Comparison of ENCODE assay signal across 1 cellular context in genomic region chr20:33023439-33024262, GRCh38.
A peak's percentile ranks its signal among the peaks of the same experiment; 100 is the strongest.
TF ChIP-seq lines count a peak whose summit lies in the region.

No MANE protein-coding gene starts in this region.

TF ChIP-seq in HepG2, 621 proteins besides CTCF, POLR2A, EP300 and RAD21 (continues in another document):
- peak; percentile 5 for TF ChIP-seq POLR2AphosphoS5 (IDR thresholded peaks at IDR 0.05; ENCODE audit: low read depth, low read length)
- TF ChIP-seq AGO2 (optimal IDR thresholded peaks at IDR 0.05; ENCODE audit: low read depth, low read length), result peak; percentile 25
- TF ChIP-seq, protein P1, sequence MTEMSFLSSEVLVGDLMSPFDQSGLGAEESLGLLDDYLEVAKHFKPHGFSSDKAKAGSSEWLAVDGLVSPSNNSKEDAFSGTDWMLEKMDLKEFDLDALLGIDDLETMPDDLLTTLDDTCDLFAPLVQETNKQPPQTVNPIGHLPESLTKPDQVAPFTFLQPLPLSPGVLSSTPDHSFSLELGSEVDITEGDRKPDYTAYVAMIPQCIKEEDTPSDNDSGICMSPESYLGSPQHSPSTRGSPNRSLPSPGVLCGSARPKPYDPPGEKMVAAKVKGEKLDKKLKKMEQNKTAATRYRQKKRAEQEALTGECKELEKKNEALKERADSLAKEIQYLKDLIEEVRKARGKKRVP (CRISPR knock-in tag; IDR thresholded peaks at IDR 0.05), result 0 out of 4 replicates have a peak, but pooled peaks of 1 of the 2 experiments have one; percentile 25
- no peak for TF ChIP-seq GFI1 (CRISPR knock-in tag; IDR thresholded peaks at IDR 0.05; ENCODE audit: borderline replicate concordance)
- no peak for TF ChIP-seq TFAP4 (IDR thresholded peaks at IDR 0.05; ENCODE audit: borderline replicate concordance, low read depth)
- no peak for TF ChIP-seq MAZ (IDR thresholded peaks at IDR 0.05; ENCODE audit: borderline replicate concordance, low read depth, low read length)
- TF ChIP-seq MAZ (CRISPR knock-in tag; IDR thresholded peaks at IDR 0.05; ENCODE audit: low read depth), result 0 out of 2 replicates have a peak, but pooled peaks have one; percentile 39
- peak; percentile 89; the same call in 1 of the 2 replicates for TF ChIP-seq PAF1 (CRISPR knock-in tag; IDR thresholded peaks at IDR 0.05)
- TF ChIP-seq MEIS2 (CRISPR knock-in tag; IDR thresholded peaks at IDR 0.05), result peak; percentile 65; the same call in 1 of the 2 replicates
- TF ChIP-seq ZNF788 (CRISPR knock-in tag; IDR thresholded peaks at IDR 0.05; ENCODE audit: borderline replicate concordance), result peak; percentile 41; the same call in 1 of the 2 replicates
- no peak for TF ChIP-seq ZNF816 (CRISPR knock-in tag; IDR thresholded peaks at IDR 0.05; ENCODE audit: borderline replicate concordance)
- no peak for TF ChIP-seq JDP2 (CRISPR knock-in tag; IDR thresholded peaks at IDR 0.05; ENCODE audit: borderline replicate concordance)
- TF ChIP-seq SMYD3 (CRISPR knock-in tag; IDR thresholded peaks at IDR 0.05), result 0 out of 2 replicates have a peak, but pooled peaks have one; percentile 11
- TF ChIP-seq HNRNPL (IDR thresholded peaks at IDR 0.05; ENCODE audit: low read depth, low read length), result 0 out of 2 replicates have a peak, but pooled peaks have one; percentile 56
- TF ChIP-seq, protein P2, sequence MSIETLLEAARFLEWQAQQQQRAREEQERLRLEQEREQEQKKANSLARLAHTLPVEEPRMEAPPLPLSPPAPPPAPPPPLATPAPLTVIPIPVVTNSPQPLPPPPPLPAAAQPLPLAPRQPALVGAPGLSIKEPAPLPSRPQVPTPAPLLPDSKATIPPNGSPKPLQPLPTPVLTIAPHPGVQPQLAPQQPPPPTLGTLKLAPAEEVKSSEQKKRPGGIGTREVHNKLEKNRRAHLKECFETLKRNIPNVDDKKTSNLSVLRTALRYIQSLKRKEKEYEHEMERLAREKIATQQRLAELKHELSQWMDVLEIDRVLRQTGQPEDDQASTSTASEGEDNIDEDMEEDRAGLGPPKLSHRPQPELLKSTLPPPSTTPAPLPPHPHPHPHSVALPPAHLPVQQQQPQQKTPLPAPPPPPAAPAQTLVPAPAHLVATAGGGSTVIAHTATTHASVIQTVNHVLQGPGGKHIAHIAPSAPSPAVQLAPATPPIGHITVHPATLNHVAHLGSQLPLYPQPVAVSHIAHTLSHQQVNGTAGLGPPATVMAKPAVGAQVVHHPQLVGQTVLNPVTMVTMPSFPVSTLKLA (IDR thresholded peaks at IDR 0.05), result no peak
- no peak for TF ChIP-seq ZSCAN25 (CRISPR knock-in tag; IDR thresholded peaks at IDR 0.05)
- no peak for TF ChIP-seq ETV5 (CRISPR knock-in tag; IDR thresholded peaks at IDR 0.05; ENCODE audit: borderline replicate concordance)
- 0 out of 2 replicates have a peak, but pooled peaks have one; percentile 24 for TF ChIP-seq ZSCAN21 (CRISPR knock-in tag; IDR thresholded peaks at IDR 0.05; ENCODE audit: borderline replicate concordance)
- TF ChIP-seq KMT2B (CRISPR knock-in tag; IDR thresholded peaks at IDR 0.05), result peak; percentile 10; the same call in 1 of the 2 replicates
- TF ChIP-seq ZNF138 (CRISPR knock-in tag; IDR thresholded peaks at IDR 0.05; ENCODE audit: low read depth), result no peak
- no peak for TF ChIP-seq ZFP82 (CRISPR knock-in tag; IDR thresholded peaks at IDR 0.05; ENCODE audit: borderline replicate concordance)
- TF ChIP-seq ZNF883 (CRISPR knock-in tag; IDR thresholded peaks at IDR 0.05; ENCODE audit: not compliant biosample characterization), result peak; percentile 69
- TF ChIP-seq XRCC5 (optimal IDR thresholded peaks at IDR 0.05; ENCODE audit: low read length), result no peak
- TF ChIP-seq ZNF710 (CRISPR knock-in tag; IDR thresholded peaks at IDR 0.05; ENCODE audit: borderline replicate concordance), result 0 out of 2 replicates have a peak, but pooled peaks have one; percentile 40
- TF ChIP-seq SALL2 (CRISPR knock-in tag; IDR thresholded peaks at IDR 0.05), result no peak
- 0 out of 2 replicates have a peak, but pooled peaks have one; percentile 16 for TF ChIP-seq ZNF124 (CRISPR knock-in tag; IDR thresholded peaks at IDR 0.05)
- no peak for TF ChIP-seq SNAPC2 (CRISPR knock-in tag; IDR thresholded peaks at IDR 0.05)
- TF ChIP-seq RNF2 (conservative IDR thresholded peaks at IDR 0.05; ENCODE audit: low read depth), result no peak
- TF ChIP-seq RBM22 (optimal IDR thresholded peaks at IDR 0.05; ENCODE audit: low read length), result peak; percentile 11
- no peak for TF ChIP-seq ZNF232 (CRISPR knock-in tag; IDR thresholded peaks at IDR 0.05; ENCODE audit: borderline replicate concordance)
- peak; percentile 37; the same call in 1 of the 2 replicates for TF ChIP-seq UBTF (CRISPR knock-in tag; IDR thresholded peaks at IDR 0.05)
- no peak for TF ChIP-seq HNF1B (CRISPR knock-in tag; IDR thresholded peaks at IDR 0.05)
- TF ChIP-seq ZNF362 (CRISPR knock-in tag; IDR thresholded peaks at IDR 0.05; ENCODE audit: borderline replicate concordance), result no peak
- no peak for TF ChIP-seq ZNF652 (CRISPR knock-in tag; IDR thresholded peaks at IDR 0.05; ENCODE audit: borderline replicate concordance, low read depth)
- TF ChIP-seq, protein P3, sequence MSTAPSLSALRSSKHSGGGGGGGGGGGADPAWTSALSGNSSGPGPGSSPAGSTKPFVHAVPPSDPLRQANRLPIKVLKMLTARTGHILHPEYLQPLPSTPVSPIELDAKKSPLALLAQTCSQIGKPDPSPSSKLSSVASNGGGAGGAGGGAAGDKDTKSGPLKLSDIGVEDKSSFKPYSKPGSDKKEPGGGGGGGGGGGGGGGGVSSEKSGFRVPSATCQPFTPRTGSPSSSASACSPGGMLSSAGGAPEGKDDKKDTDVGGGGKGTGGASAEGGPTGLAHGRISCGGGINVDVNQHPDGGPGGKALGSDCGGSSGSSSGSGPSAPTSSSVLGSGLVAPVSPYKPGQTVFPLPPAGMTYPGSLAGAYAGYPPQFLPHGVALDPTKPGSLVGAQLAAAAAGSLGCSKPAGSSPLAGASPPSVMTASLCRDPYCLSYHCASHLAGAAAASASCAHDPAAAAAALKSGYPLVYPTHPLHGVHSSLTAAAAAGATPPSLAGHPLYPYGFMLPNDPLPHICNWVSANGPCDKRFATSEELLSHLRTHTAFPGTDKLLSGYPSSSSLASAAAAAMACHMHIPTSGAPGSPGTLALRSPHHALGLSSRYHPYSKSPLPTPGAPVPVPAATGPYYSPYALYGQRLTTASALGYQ (CRISPR knock-in tag; IDR thresholded peaks at IDR 0.05), result no peak
- peak; percentile 44 for TF ChIP-seq HNRNPK (IDR thresholded peaks at IDR 0.05; ENCODE audit: low read depth, low read length, poor library complexity, severe bottlenecking)
- 0 out of 2 replicates have a peak, but pooled peaks have one; percentile 46 for TF ChIP-seq AFF4 (CRISPR knock-in tag; IDR thresholded peaks at IDR 0.05)
- TF ChIP-seq TARDBP (CRISPR knock-in tag; IDR thresholded peaks at IDR 0.05), result 0 out of 2 replicates have a peak, but pooled peaks have one; percentile 11
